In the genomic region with DNA sequence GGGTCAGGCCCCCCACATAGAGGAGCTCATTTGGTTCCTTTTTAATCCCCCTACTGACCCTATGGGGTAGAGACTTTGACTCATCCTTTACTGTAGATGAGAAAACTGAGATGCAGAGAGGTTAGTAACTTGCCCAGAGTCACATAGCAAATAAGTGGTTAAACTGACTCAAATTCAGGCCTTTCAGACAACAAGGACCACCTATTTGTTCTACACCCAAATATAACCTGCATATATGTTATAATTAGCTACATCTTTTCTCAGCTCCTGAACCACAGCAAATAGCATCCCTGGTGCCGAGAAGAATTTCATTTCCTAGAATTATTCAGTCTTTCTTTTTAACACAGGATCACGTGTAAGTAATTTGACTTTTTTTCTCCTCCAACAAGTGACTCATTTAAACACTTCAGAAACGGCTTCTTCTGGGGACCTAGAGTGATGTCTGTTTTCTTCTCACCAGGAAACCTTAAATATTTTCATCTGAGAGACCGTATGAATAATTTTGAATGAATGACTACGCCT, we compare ENCODE assay signal across 13 cellular contexts. TPM values are rescaled to one million over a fixed set of nuclear protein-coding genes. Genes with fewer than 3 reads are reported as not detected.
DNase-seq lines count a peak whose midpoint lies in the region; ATAC-seq and TF ChIP-seq lines count a peak whose summit lies in the region.
"Had no signal": no experiment of that assay in that cellular context is flagged by ENCODE, and none has a peak within 500 bp of the region (broad histone marks: within the 10 kb centered on the region; RNA-seq: fewer than 3 reads in every experiment).

No MANE protein-coding gene starts in this region.

- H3K36me3 Mint-ChIP-seq in memory B cell, result peaks cover 2% of the 10 kb centered on the region

- no peaks in the 10 kb centered on the region for H3K27me3 ChIP-seq in OCI-LY3 (ENCODE audit: low read depth, low read length)
- no peaks in the 10 kb centered on the region for H3K27me3 ChIP-seq in H7 (ENCODE audit: control insufficient read depth, insufficient read depth, low read length)
- H3K27me3 ChIP-seq: esophagus muscularis mucosa had no signal

- peaks cover 3% of the 10 kb centered on the region for H3K27me3 Mint-ChIP-seq in memory B cell

- H3K9me3 ChIP-seq in OCI-LY3 (ENCODE audit: insufficient read depth, low read length), result no peaks in the 10 kb centered on the region

- TF ChIP-seq CTCF in OCI-LY3 (IDR thresholded peaks at IDR 0.05; ENCODE audit: low read depth, low read length), result no peak

- H3K27ac Mint-ChIP-seq in memory B cell, result peak overlapping the region; percentile 35

- H4K20me1 ChIP-seq in OCI-LY3 (ENCODE audit: insufficient read depth, low read length), result no peaks in the 10 kb centered on the region

- peak overlapping the region; percentile 99 for H3K27ac ChIP-seq in OCI-LY3 (ENCODE audit: low read length)

- peaks cover 25% of the 10 kb centered on the region for H3K36me3 ChIP-seq in OCI-LY3 (replicated peaks; ENCODE audit: low read depth, low read length)
- no peaks in the 10 kb centered on the region for H3K36me3 ChIP-seq in H7 (replicated peaks; ENCODE audit: control insufficient read depth, insufficient read depth, low read length)
- H3K36me3 ChIP-seq: esophagus muscularis mucosa had no signal

- no peak overlapping the region for H2AFZ ChIP-seq in OCI-LY3 (ENCODE audit: low read depth, low read length)

- H3K9ac ChIP-seq in OCI-LY3 (ENCODE audit: low read length), result peak overlapping the region; percentile 84

- peaks cover 6% of the 10 kb centered on the region for H3K9me3 Mint-ChIP-seq in memory B cell
- H3K9me3 Mint-ChIP-seq: central memory CD8-positive, alpha-beta T cell had no signal

- peaks cover 86% of the 10 kb centered on the region for H3K79me2 ChIP-seq in OCI-LY3 (ENCODE audit: low read length)

- H3K4me2 ChIP-seq in OCI-LY3 (ENCODE audit: low read length), result peak overlapping the region; percentile 62

- peak; percentile 26 for ATAC-seq in GM21619 (IDR thresholded peaks at IDR 0.05; ENCODE audit: unreplicated experiment)
- ATAC-seq in memory B cell (ENCODE audit: low read depth), result no peak
- no peak for ATAC-seq in SK-N-SH treated with all-trans-retinoic acid at 6 μM for 48 hours
- no peak for ATAC-seq in HG03378 (IDR thresholded peaks at IDR 0.05; ENCODE audit: unreplicated experiment)
- no peak for ATAC-seq in HG03521 (IDR thresholded peaks at IDR 0.05; ENCODE audit: unreplicated experiment)

- peaks cover 91% of the 10 kb centered on the region for H3K4me1 ChIP-seq in OCI-LY3 (ENCODE audit: low read length)

- DNase-seq in EL (peak; percentile 76), memory B cell (ENCODE audit: low spot score in 2 of 2) (no peak), H7 (no peak)
- DNase-seq: KBM-7, RPMI8226, small intestine had no signal

- H3K4me3 Mint-ChIP-seq in memory B cell, result no peak overlapping the region
- H3K4me3 Mint-ChIP-seq: central memory CD8-positive, alpha-beta T cell had no signal

- H3K4me1 Mint-ChIP-seq in memory B cell, result peaks cover 22% of the 10 kb centered on the region

- H3K4me3 ChIP-seq in OCI-LY3 (ENCODE audit: low read length) (peak overlapping the region; percentile 31), H7 (ENCODE audit: insufficient read depth, low read depth, low read length) (no peak overlapping the region)
- H3K4me3 ChIP-seq: esophagus muscularis mucosa had no signal

TF ChIP-seq in SK-N-SH treated with all-trans-retinoic acid at 6 μM for 48 hours, 23 proteins besides CTCF, POLR2A, EP300 and RAD21:
- no peak for TF ChIP-seq TOX (CRISPR knock-in tag; IDR thresholded peaks at IDR 0.05; ENCODE audit: borderline replicate concordance)
- TF ChIP-seq PPARA (CRISPR knock-in tag; IDR thresholded peaks at IDR 0.05; ENCODE audit: borderline replicate concordance), result no peak
- TF ChIP-seq ZNF8 (CRISPR knock-in tag; IDR thresholded peaks at IDR 0.05), result no peak
- no peak for TF ChIP-seq TCF4 (CRISPR knock-in tag; IDR thresholded peaks at IDR 0.05; ENCODE audit: borderline replicate concordance)
- no peak for TF ChIP-seq ZFP30 (CRISPR knock-in tag; IDR thresholded peaks at IDR 0.05)
- no peak for TF ChIP-seq CSDC2 (CRISPR knock-in tag; IDR thresholded peaks at IDR 0.05)
- TF ChIP-seq GLIS3 (CRISPR knock-in tag; IDR thresholded peaks at IDR 0.05), result no peak
- TF ChIP-seq, protein P1, sequence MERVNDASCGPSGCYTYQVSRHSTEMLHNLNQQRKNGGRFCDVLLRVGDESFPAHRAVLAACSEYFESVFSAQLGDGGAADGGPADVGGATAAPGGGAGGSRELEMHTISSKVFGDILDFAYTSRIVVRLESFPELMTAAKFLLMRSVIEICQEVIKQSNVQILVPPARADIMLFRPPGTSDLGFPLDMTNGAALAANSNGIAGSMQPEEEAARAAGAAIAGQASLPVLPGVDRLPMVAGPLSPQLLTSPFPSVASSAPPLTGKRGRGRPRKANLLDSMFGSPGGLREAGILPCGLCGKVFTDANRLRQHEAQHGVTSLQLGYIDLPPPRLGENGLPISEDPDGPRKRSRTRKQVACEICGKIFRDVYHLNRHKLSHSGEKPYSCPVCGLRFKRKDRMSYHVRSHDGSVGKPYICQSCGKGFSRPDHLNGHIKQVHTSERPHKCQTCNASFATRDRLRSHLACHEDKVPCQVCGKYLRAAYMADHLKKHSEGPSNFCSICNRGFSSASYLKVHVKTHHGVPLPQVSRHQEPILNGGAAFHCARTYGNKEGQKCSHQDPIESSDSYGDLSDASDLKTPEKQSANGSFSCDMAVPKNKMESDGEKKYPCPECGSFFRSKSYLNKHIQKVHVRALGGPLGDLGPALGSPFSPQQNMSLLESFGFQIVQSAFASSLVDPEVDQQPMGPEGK (CRISPR knock-in tag; IDR thresholded peaks at IDR 0.05; ENCODE audit: borderline replicate concordance), result no peak
- no peak for TF ChIP-seq OSR1 (CRISPR knock-in tag; IDR thresholded peaks at IDR 0.05)
- TF ChIP-seq, protein P2, sequence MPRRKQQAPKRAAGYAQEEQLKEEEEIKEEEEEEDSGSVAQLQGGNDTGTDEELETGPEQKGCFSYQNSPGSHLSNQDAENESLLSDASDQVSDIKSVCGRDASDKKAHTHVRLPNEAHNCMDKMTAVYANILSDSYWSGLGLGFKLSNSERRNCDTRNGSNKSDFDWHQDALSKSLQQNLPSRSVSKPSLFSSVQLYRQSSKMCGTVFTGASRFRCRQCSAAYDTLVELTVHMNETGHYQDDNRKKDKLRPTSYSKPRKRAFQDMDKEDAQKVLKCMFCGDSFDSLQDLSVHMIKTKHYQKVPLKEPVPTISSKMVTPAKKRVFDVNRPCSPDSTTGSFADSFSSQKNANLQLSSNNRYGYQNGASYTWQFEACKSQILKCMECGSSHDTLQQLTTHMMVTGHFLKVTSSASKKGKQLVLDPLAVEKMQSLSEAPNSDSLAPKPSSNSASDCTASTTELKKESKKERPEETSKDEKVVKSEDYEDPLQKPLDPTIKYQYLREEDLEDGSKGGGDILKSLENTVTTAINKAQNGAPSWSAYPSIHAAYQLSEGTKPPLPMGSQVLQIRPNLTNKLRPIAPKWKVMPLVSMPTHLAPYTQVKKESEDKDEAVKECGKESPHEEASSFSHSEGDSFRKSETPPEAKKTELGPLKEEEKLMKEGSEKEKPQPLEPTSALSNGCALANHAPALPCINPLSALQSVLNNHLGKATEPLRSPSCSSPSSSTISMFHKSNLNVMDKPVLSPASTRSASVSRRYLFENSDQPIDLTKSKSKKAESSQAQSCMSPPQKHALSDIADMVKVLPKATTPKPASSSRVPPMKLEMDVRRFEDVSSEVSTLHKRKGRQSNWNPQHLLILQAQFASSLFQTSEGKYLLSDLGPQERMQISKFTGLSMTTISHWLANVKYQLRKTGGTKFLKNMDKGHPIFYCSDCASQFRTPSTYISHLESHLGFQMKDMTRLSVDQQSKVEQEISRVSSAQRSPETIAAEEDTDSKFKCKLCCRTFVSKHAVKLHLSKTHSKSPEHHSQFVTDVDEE (CRISPR knock-in tag; IDR thresholded peaks at IDR 0.05), result no peak
- no peak for TF ChIP-seq SNAI2 (CRISPR knock-in tag; IDR thresholded peaks at IDR 0.05)
- no peak for TF ChIP-seq RARB (CRISPR knock-in tag; IDR thresholded peaks at IDR 0.05)
- no peak for TF ChIP-seq ZC3H10 (CRISPR knock-in tag; IDR thresholded peaks at IDR 0.05)
- TF ChIP-seq BACH2 (CRISPR knock-in tag; IDR thresholded peaks at IDR 0.05; ENCODE audit: borderline replicate concordance), result no peak
- no peak for TF ChIP-seq ZNF70 (CRISPR knock-in tag; IDR thresholded peaks at IDR 0.05)
TF ChIP-seq in SK-N-SH treated with all-trans-retinoic acid at 6 μM for 48 hours: peak in this region for 0.

RNA-seq across cellular contexts. Expression of a gene that starts 57.4 kb away (rescaled TPM):
- total RNA-seq in H7 (2014; rRNA removed; shearing (Covaris generic)), result 0.07 and 0.31 TPM in 2 replicates
